In the genomic region with DNA sequence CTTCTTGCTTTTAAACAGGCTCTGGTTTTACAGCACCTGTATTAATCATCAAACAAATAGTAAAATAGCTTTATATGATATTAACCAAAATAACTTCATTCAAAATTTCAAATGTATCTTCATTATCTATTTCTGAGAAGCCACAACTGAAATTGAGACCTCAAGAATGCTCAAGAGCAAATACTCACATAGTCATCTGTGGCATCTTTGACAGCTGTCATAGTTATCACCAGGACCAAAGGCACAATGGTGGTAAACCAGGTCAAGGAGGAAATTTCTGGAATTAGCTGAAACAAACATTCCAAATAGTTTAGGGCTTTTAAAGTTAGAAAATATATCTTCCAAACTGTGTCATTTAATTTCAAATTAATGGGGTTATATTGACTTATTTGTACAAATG, we compare ENCODE assay signal across 32 cellular contexts.
"Had no signal": no experiment of that assay in that cellular context is flagged by ENCODE, and none has a peak within 500 bp of the region (broad histone marks: within the 10 kb centered on the region; RNA-seq: fewer than 3 reads in every experiment).

No MANE protein-coding gene starts in this region.

- H3K9me3 ChIP-seq: adrenal gland, body of pancreas had no signal

- H3K27ac ChIP-seq: adrenal gland, body of pancreas, epithelial cell of prostate, esophagus squamous epithelium, gastroesophageal sphincter, WERI-Rb-1 had no signal

- ATAC-seq: activated CD4-positive, CD25-positive, alpha-beta regulatory T cell treated with anti-CD3 and anti-CD28 coated beads, Interleukin-2, amount 50 U/mL, for 24 hours; activated CD8-positive, alpha-beta memory T cell treated with anti-CD3 and anti-CD28 coated beads, Interleukin-2, amount 10 ng/mL, durations not matched to agents 7 days and 5 days; activated CD8-positive, alpha-beta T cell treated with anti-CD3 and anti-CD28 coated beads, Interleukin-2, amount 10 ng/mL, durations not matched to agents 7 days and 5 days; activated naive CD8-positive, alpha-beta T cell treated with anti-CD3 and anti-CD28 coated beads, Interleukin-2, amount 50 U/mL, for 24 hours; body of pancreas; effector memory CD8-positive, alpha-beta T cell; gastroesophageal sphincter; T-helper 17 cell had no signal

- H3K4me3 ChIP-seq: adrenal gland, body of pancreas, esophagus squamous epithelium, gastroesophageal sphincter had no signal

- FAIRE-seq: colon, endothelial cell of umbilical vein had no signal

- H3K27me3 ChIP-seq: adrenal gland, body of pancreas, esophagus squamous epithelium, gastroesophageal sphincter had no signal

- H3K4me1 ChIP-seq: adrenal gland, body of pancreas, esophagus squamous epithelium, gastroesophageal sphincter had no signal

- DNase-seq: activated B cell treated with CpG ODN at 0.5 μM for 24 hours; activated CD4-positive, alpha-beta memory T cell treated with anti-CD3 and anti-CD28 coated beads for 36 hours; activated CD4-positive, alpha-beta T cell treated with anti-CD3 and anti-CD28 coated beads for 48 hours; activated CD8-positive, alpha-beta memory T cell treated with anti-CD3 and anti-CD28 coated beads, Interleukin-2, amount 10 ng/mL, durations not matched to agents 7 days and 5 days; activated CD8-positive, alpha-beta memory T cell treated with anti-CD3 and anti-CD28 coated beads, Interleukin-2, amount 50 U/mL, for 4 hours; activated CD8-positive, alpha-beta T cell treated with anti-CD3 and anti-CD28 coated beads, Interleukin-2, amount 10 ng/mL, durations not matched to agents 7 days and 5 days; activated effector memory CD4-positive, alpha-beta T cell treated with anti-CD3 and anti-CD28 coated beads, Interleukin-2, amount 50 U/mL, for 16 hours; activated naive CD4-positive, alpha-beta T cell treated with anti-CD3 and anti-CD28 coated beads for 36 hours; activated naive CD8-positive, alpha-beta T cell treated with anti-CD3 and anti-CD28 coated beads for 36 hours; activated naive CD8-positive, alpha-beta T cell treated with anti-CD3 and anti-CD28 coated beads, Interleukin-2, amount 50 U/mL, for 24 hours; activated T-cell treated with anti-CD3 and anti-CD28 coated beads, Interleukin-2, amount 50 U/mL, for 1 hour; activated T-cell treated with anti-CD3 and anti-CD28 coated beads, Interleukin-2, amount 50 U/mL, for 48 hours; adrenal gland; amygdala; aorta; body of pancreas; caudate nucleus; cortex of kidney; dermis blood vessel endothelial cell; effector CD4-positive, alpha-beta T cell; effector memory CD8-positive, alpha-beta T cell; esophagus squamous epithelium; foreskin melanocyte; T-helper 1 cell; T-helper 17 cell; T1000; WERI-Rb-1 had no signal

- H3K36me3 ChIP-seq: adrenal gland, esophagus squamous epithelium, gastroesophageal sphincter, WERI-Rb-1 had no signal
